17 cellular contexts compared by ENCODE assay signal in genomic region chr13:42057918-42058530, GRCh38. TPM values are rescaled to one million over a fixed set of nuclear protein-coding genes. Genes with fewer than 3 reads are reported as not detected.
DNase-seq lines count a peak whose midpoint lies in the region; ATAC-seq, FAIRE-seq and TF ChIP-seq lines count a peak whose summit lies in the region.
"Had no signal": no experiment of that assay in that cellular context is flagged by ENCODE, and none has a peak within 500 bp of the region (broad histone marks: within the 10 kb centered on the region; RNA-seq: fewer than 3 reads in every experiment).

No MANE protein-coding gene starts in this region.

- no peak for TF ChIP-seq RAD21 in K562 (CRISPR knock-in tag; conservative IDR thresholded peaks at IDR 0.05 in 1 of 2, IDR thresholded peaks at IDR 0.05 in 1 of 2)

- H3K9me3 Mint-ChIP-seq in activated CD4-positive, alpha-beta T cell treated with anti-CD3 and anti-CD28 coated beads for 36 hours (ENCODE audit: low read depth): peaks cover 6% of the 10 kb centered on the region
- H3K9me3 Mint-ChIP-seq in stimulated activated naive CD8-positive, alpha-beta T cell treated with anti-CD3 and anti-CD28 coated beads, Interleukin-15, Interleukin-2, amounts not matched to agents 100 ng/mL and 50 ng/mL, for 24 hours: no peaks in the 10 kb centered on the region
- H3K9me3 Mint-ChIP-seq in T-cell: peaks cover 0 to 6% (median 0%) of the 10 kb centered on the region in 3 donors

- POLR2A ChIA-PET in activated CD4-positive, alpha-beta T cell treated with anti-CD3 and anti-CD28 coated beads for 36 hours (lab: Charles Lee): no interaction called here
- POLR2A ChIA-PET in K562 (lab: Yijun Ruan, JAX) (no interaction called here), T-cell (lab: Charles Lee) (no interaction called here)

- H3K4me3 ChIP-seq in K562 (no peak overlapping the region), mucosa of descending colon (no peak overlapping the region)
- H3K4me3 ChIP-seq: A549, GM12878, GM23248, HAP-1 had no signal

- peaks cover 37% of the 10 kb centered on the region for H3K4me1 Mint-ChIP-seq in activated CD4-positive, alpha-beta T cell treated with anti-CD3 and anti-CD28 coated beads for 36 hours
- peaks cover 39% of the 10 kb centered on the region for H3K4me1 Mint-ChIP-seq in stimulated activated naive CD8-positive, alpha-beta T cell treated with anti-CD3 and anti-CD28 coated beads, Interleukin-15, Interleukin-2, amounts not matched to agents 100 ng/mL and 50 ng/mL, for 24 hours (ENCODE audit: low read depth)
- H3K4me1 Mint-ChIP-seq in T-cell: peaks cover 6 to 15% (median 12%) of the 10 kb centered on the region in 3 donors

- no peak overlapping the region for H3K4me3 Mint-ChIP-seq in activated CD4-positive, alpha-beta T cell treated with anti-CD3 and anti-CD28 coated beads for 36 hours
- no peak overlapping the region for H3K4me3 Mint-ChIP-seq in stimulated activated naive CD8-positive, alpha-beta T cell treated with anti-CD3 and anti-CD28 coated beads, Interleukin-15, Interleukin-2, amounts not matched to agents 100 ng/mL and 50 ng/mL, for 24 hours
- no peak overlapping the region for H3K4me3 Mint-ChIP-seq in T-cell

- peak overlapping the region; percentile 53 for H2AFZ ChIP-seq in K562 (ENCODE audit: low read depth, low read length)
- H2AFZ ChIP-seq: GM23248 had no signal

- H3K27me3 ChIP-seq in K562 (ENCODE audit: control insufficient read depth in 2 of 2, insufficient read depth in 2 of 2, low read length in 2 of 2): no peaks in the 10 kb centered on the region

- TF ChIP-seq CTCF in K562 (IDR thresholded peaks at IDR 0.05 in 2 of 3, conservative IDR thresholded peaks at IDR 0.05 in 1 of 3; ENCODE audit: insufficient read depth in 2 of 3, low read depth in 1 of 3, low read length in 3 of 3) (no peak), mucosa of descending colon (IDR thresholded peaks at IDR 0.05) (no peak)

- no peaks in the 10 kb centered on the region for H3K9me1 ChIP-seq in K562 (ENCODE audit: control insufficient read depth, insufficient read depth, low read length)

- H3K27ac Mint-ChIP-seq in activated CD4-positive, alpha-beta T cell treated with anti-CD3 and anti-CD28 coated beads for 36 hours: no peak overlapping the region
- H3K27ac Mint-ChIP-seq in stimulated activated naive CD8-positive, alpha-beta T cell treated with anti-CD3 and anti-CD28 coated beads, Interleukin-15, Interleukin-2, amounts not matched to agents 100 ng/mL and 50 ng/mL, for 24 hours: peak overlapping the region; percentile 29
- H3K27ac Mint-ChIP-seq in T-cell: no peak overlapping the region

- peak; percentile 62 for ATAC-seq in activated CD4-positive, alpha-beta T cell treated with anti-CD3 and anti-CD28 coated beads for 36 hours
- ATAC-seq in stimulated activated naive CD8-positive, alpha-beta T cell treated with anti-CD3 and anti-CD28 coated beads, Interleukin-15, Interleukin-2, amounts not matched to agents 100 U/mL and 50 U/mL, for 24 hours: no peak
- ATAC-seq in K562: no peak
- ATAC-seq in T-cell (replicated peaks in 1 of 4): no peak
- no peak for ATAC-seq in mucosa of descending colon
- ATAC-seq: A549, GM12878 had no signal

- TF ChIP-seq EP300 in K562 (IDR thresholded peaks at IDR 0.05; ENCODE audit: low read length): no peak

- H3K9me3 ChIP-seq in K562 (replicated peaks; ENCODE audit: control insufficient read depth, insufficient read depth, low read depth, low read length) (peaks cover 3% of the 10 kb centered on the region), mucosa of descending colon (no peaks in the 10 kb centered on the region)
- H3K9me3 ChIP-seq: A549, HAP-1 had no signal

- H4K20me1 ChIP-seq in K562 (replicated peaks; ENCODE audit: control insufficient read depth, insufficient read depth, low read length): no peaks in the 10 kb centered on the region

- H3K9ac ChIP-seq in K562 (ENCODE audit: insufficient read depth in 1 of 2, low read depth in 2 of 2, low read length in 2 of 2): no peak overlapping the region
- H3K9ac ChIP-seq: GM23248 had no signal

- BruUV-seq in K562 (replicated peaks; lab: Mats Ljungman, UMichigan): no TSS peak

- H3K79me2 ChIP-seq in K562 (ENCODE audit: control insufficient read depth, insufficient read depth, low read length): peaks cover 3% of the 10 kb centered on the region; the same call in 1 of the 3 replicates

- in situ Hi-C loops in K562 (cut with MboI): no loop called here

- H3K27ac ChIP-seq in K562 (ENCODE audit: extremely low read depth, low read depth, low read length): no peak overlapping the region
- H3K27ac ChIP-seq: 22Rv1, A549, C4-2B, GM23248 had no signal

- H3K36me3 Mint-ChIP-seq in activated CD4-positive, alpha-beta T cell treated with anti-CD3 and anti-CD28 coated beads for 36 hours (ENCODE audit: low read depth): peaks cover 17% of the 10 kb centered on the region
- H3K36me3 Mint-ChIP-seq in stimulated activated naive CD8-positive, alpha-beta T cell treated with anti-CD3 and anti-CD28 coated beads, Interleukin-15, Interleukin-2, amounts not matched to agents 100 ng/mL and 50 ng/mL, for 24 hours (ENCODE audit: low read depth): peaks cover 25% of the 10 kb centered on the region
- H3K36me3 Mint-ChIP-seq in T-cell: peaks cover 12% of the 10 kb centered on the region

- H3K4me2 ChIP-seq in K562 (ENCODE audit: insufficient read depth, low read length): no peak overlapping the region
- H3K4me2 ChIP-seq: A549 had no signal

- peaks cover 3 to 7% of the 10 kb centered on the region in 2 experiments; a peak in 1 of 5 replicates for H3K4me1 ChIP-seq in K562 (replicated peaks in 1 of 2; ENCODE audit: control insufficient read depth in 2 of 2, insufficient read depth in 2 of 2, low read length in 2 of 2)
- H3K4me1 ChIP-seq in mucosa of descending colon (ENCODE audit: low read depth): no peaks in the 10 kb centered on the region

- FAIRE-seq in K562 (lab: Jason Lieb, UNC): no peak
- FAIRE-seq: A549, GM12878 had no signal

- TF ChIP-seq POLR2A in K562 (conservative IDR thresholded peaks at IDR 0.05): no peak

- WGBS in K562 (ENCODE audit: insufficient coverage, low coverage, missing lambda C conversion rate): 75% methylated on average over 2 of the region's 2 CpGs

- intact Hi-C loops in activated CD4-positive, alpha-beta T cell treated with anti-CD3 and anti-CD28 coated beads for 36 hours (cut with DNase I, micrococcal nuclease): no loop called here
- intact Hi-C loops in K562 (cut with micrococcal nuclease) (no loop called here), mucosa of descending colon (cut with DNase I, micrococcal nuclease) (no loop called here)

- no peak for DNase-seq in activated CD4-positive, alpha-beta T cell treated with anti-CD3 and anti-CD28 coated beads for 36 hours
- DNase-seq in activated CD4-positive, alpha-beta T cell treated with anti-CD3 and anti-CD28 coated beads for 4 hours: no peak
- DNase-seq in stimulated activated naive CD8-positive, alpha-beta T cell treated with anti-CD3 and anti-CD28 coated beads, Interleukin-15, Interleukin-2, amounts not matched to agents 100 U/mL and 50 U/mL, for 24 hours: no peak
- DNase-seq in K562 (ENCODE audit: extremely low read depth in 1 of 4, low spot score in 3 of 4) (no peak), T-cell (no peak), middle frontal gyrus (ENCODE audit: extremely low spot score, low spot score) (no peak), mucosa of descending colon (no peak)
- DNase-seq: AML-193; Calu3; CD4-positive, alpha-beta memory T cell; GM23248 had no signal

- CTCF ChIA-PET in activated CD4-positive, alpha-beta T cell treated with anti-CD3 and anti-CD28 coated beads for 36 hours (lab: Charles Lee): interaction anchor here (1.1 kb wide), 1 partner anchor 23 kb away, joined by 4 read pairs; no protein-coding TSS in a partner anchor
- CTCF ChIA-PET in K562 (lab: Yijun Ruan, JAX; ENCODE audit: low intra/inter-chr PET ratio) (no interaction called here), T-cell (lab: Charles Lee) (no interaction called here)

- H3K36me3 ChIP-seq in K562 (ENCODE audit: control insufficient read depth, insufficient read depth, low read length): peaks cover 8% of the 10 kb centered on the region; the same call in 1 of the 3 replicates
- H3K36me3 ChIP-seq in mucosa of descending colon (ENCODE audit: low read depth): no peaks in the 10 kb centered on the region
- H3K36me3 ChIP-seq: HAP-1 had no signal

- no peaks in the 10 kb centered on the region for H3K27me3 Mint-ChIP-seq in activated CD4-positive, alpha-beta T cell treated with anti-CD3 and anti-CD28 coated beads for 36 hours
- no peaks in the 10 kb centered on the region for H3K27me3 Mint-ChIP-seq in stimulated activated naive CD8-positive, alpha-beta T cell treated with anti-CD3 and anti-CD28 coated beads, Interleukin-15, Interleukin-2, amounts not matched to agents 100 ng/mL and 50 ng/mL, for 24 hours
- H3K27me3 Mint-ChIP-seq in T-cell: no peaks in the 10 kb centered on the region
- H3K27me3 Mint-ChIP-seq: CD4-positive, alpha-beta memory T cell had no signal

TF ChIP-seq in K562, 482 proteins besides CTCF, POLR2A, EP300 and RAD21 (continues in another document):
- TF ChIP-seq POLR2B (IDR thresholded peaks at IDR 0.05; ENCODE audit: low read depth, partially characterized antibody): no peak

RNA-seq across cellular contexts. Expression of gene DGKH, which starts 9.6 kb away (rescaled TPM):
- 10 to 100 TPM; 15.2 to 16.2 TPM for total RNA-seq in activated CD4-positive, alpha-beta T cell treated with anti-CD3 and anti-CD28 coated beads for 36 hours
- total RNA-seq in K562 (2011; cell fraction: chromatin; rRNA removed; ENCODE audit: low replicate concordance): 12.5 and 31.3 TPM in 2 replicates
- total RNA-seq in K562 (2011; cell fraction: nucleolus; rRNA removed): 5.2 and 5.9 TPM in 2 replicates
- total RNA-seq in K562 (2011; cell fraction: nucleoplasm; rRNA removed): 16.3 and 34.4 TPM in 2 replicates
- total RNA-seq in K562 (2014; rRNA removed) (2.0 TPM in 2 replicates), K562 (2014; rRNA removed; fragmentation: Illumina TruSeq; extraction: Trizol) (4.4 and 5.7 TPM in 2 replicates), K562 (2015; rRNA removed; fragmentation: Illumina TruSeq; extraction: Trizol) (3.3 and 3.5 TPM in 2 replicates), K562 (2021) (3.9 and 4.1 TPM in 2 replicates), T-cell (10 to 100 TPM in 2 of 5 donors, 1 to 10 TPM in 3; 8.6 to 14.6 (median 8.8) TPM), mucosa of descending colon (10 to 100 TPM; 18.8 to 27.0 (median 26.3) TPM)
- polyA plus RNA-seq in K562 (2011; rRNA removed) (2.7 and 3.1 TPM in 2 replicates), K562 (2014; fragmentation: Illumina TruSeq; extraction: Trizol) (2.5 and 3.6 TPM in 2 replicates), K562 (2014; fragmentation: Nextera tagmentation; extraction: Ambion mirVana) (under 1 TPM; 0.38 to 0.77 TPM), K562 (2014; rRNA removed) (1.5 and 1.6 TPM in 2 replicates)
- polyA plus RNA-seq in K562 (2011; cell fraction: cytosol; rRNA removed): 0.76 and 1.4 TPM in 2 replicates
- polyA plus RNA-seq in K562 (2011; cell fraction: nucleus; rRNA removed): 3.7 and 4.1 TPM in 2 replicates
- polyA plus RNA-seq in K562 (2012): 1.5 and 1.8 TPM in 2 replicates
- 15.6 and 19.6 TPM in 2 replicates for polyA minus RNA-seq in K562 (2011; rRNA and poly(A)+ RNA removed)
- polyA minus RNA-seq in K562 (2011; cell fraction: cytosol; rRNA and poly(A)+ RNA removed): 3.5 and 3.6 TPM in 2 replicates
- 6.2 and 12.8 TPM in 2 replicates for polyA minus RNA-seq in K562 (2011; cell fraction: nucleus; rRNA and poly(A)+ RNA removed)
